8 cellular contexts compared by ENCODE assay signal in genomic region chr17:75131278-75132017, GRCh38. TPM values are rescaled to one million over a fixed set of nuclear protein-coding genes. Genes with fewer than 3 reads are reported as not detected.
DNase-seq lines count a peak whose midpoint lies in the region; ATAC-seq, FAIRE-seq and TF ChIP-seq lines count a peak whose summit lies in the region.

Gene NT5C, minus strand, starts transcription at chr17:75131742. Its CDS starts 35 bp downstream, at chr17:75131707.

- TF ChIP-seq POLR2A in H1 (IDR thresholded peaks at IDR 0.05; ENCODE audit: control extremely low read depth in 1 of 2, low read depth in 2 of 2, low read length in 2 of 2): peak; percentile 72 to 75; a peak in 2 of 3 replicates

- H4K20me1 ChIP-seq in H1 (replicated peaks in 1 of 2; ENCODE audit: control insufficient read depth in 1 of 2, insufficient read depth in 2 of 2, low read length in 2 of 2): peaks cover 8 to 11% of the 10 kb centered on the region in 2 experiments

- TF ChIP-seq EP300 in H1 (IDR thresholded peaks at IDR 0.05; ENCODE audit: borderline replicate concordance in 1 of 2, low read depth in 2 of 2, low read length in 2 of 2): no peak

- H2BK15ac ChIP-seq in H1 (ENCODE audit: low read length): no peak within 1 kb of the TSS
- peak within 1 kb of the TSS; percentile 71 for H2BK15ac ChIP-seq in mesenchymal stem cell (ENCODE audit: low read depth, poor library complexity, severe bottlenecking)

- intact Hi-C loops in CD4-positive, alpha-beta memory T cell (cut with micrococcal nuclease): loop anchor here (1.0 to 5.0 kb wide), 5 partner anchors 17 to 70 kb away; partner anchors contain the start of gene ARMC7

- H3K9me3 ChIP-seq in CD4-positive, alpha-beta memory T cell (ENCODE audit: control insufficient read depth in 1 of 2, low read length in 2 of 2): no peaks in the 10 kb centered on the region
- no peaks in the 10 kb centered on the region for H3K9me3 ChIP-seq in H1 (ENCODE audit: insufficient read depth in 2 of 2, low read depth in 1 of 2, low read length in 1 of 2)
- no peaks in the 10 kb centered on the region for H3K9me3 ChIP-seq in mesenchymal stem cell (ENCODE audit: control insufficient read depth, low read length)

- H3K27ac Mint-ChIP-seq in CD4-positive, alpha-beta memory T cell: peak within 1 kb of the TSS; percentile 81 to 92 (median 88)

- peak; percentile 65 to 72 (median 68) for TF ChIP-seq CTCF in H1 (IDR thresholded peaks at IDR 0.05; ENCODE audit: control extremely low read depth in 1 of 3, insufficient read depth in 1 of 3, low read depth in 1 of 3, low read length in 3 of 3)

- H3K4me1 Mint-ChIP-seq in CD4-positive, alpha-beta memory T cell: peaks cover 8 to 19% (median 11%) of the 10 kb centered on the region in 4 donors

- H3K79me1 ChIP-seq in H1 (ENCODE audit: low read depth, low read length) (no peaks in the 10 kb centered on the region), mesenchymal stem cell (replicated peaks; ENCODE audit: low read length, poor library complexity, severe bottlenecking) (peaks cover 9% of the 10 kb centered on the region)

- H3K18ac ChIP-seq in H1 (ENCODE audit: extremely low read depth, low read length) (peak within 1 kb of the TSS; percentile 95), mesenchymal stem cell (ENCODE audit: low read depth in 1 of 2, low read length in 2 of 2) (peak within 1 kb of the TSS; percentile 86 to 96)

- H3K4me3 ChIP-seq in CD4-positive, alpha-beta memory T cell (ENCODE audit: low read length in 2 of 2): peak within 1 kb of the TSS; percentile 61 to 74
- peak within 1 kb of the TSS; percentile 69 to 95 (median 74) for H3K4me3 ChIP-seq in H1 (ENCODE audit: extremely low read depth in 1 of 4, insufficient read depth in 2 of 4, low read depth in 3 of 4, low read length in 4 of 4)
- peak within 1 kb of the TSS; percentile 67 to 82 for H3K4me3 ChIP-seq in mesenchymal stem cell (ENCODE audit: insufficient read depth in 1 of 2, low read depth in 1 of 2, low read length in 2 of 2)

- CTCF ChIA-PET in CD4-positive, alpha-beta memory T cell (lab: Charles Lee; ENCODE audit: partially characterized antibody): interaction anchor here (0.7 to 5.8 kb wide), 18 partner anchors 10 to 169 kb away, joined by 3 to 127 read pairs (median 8); partner anchors contain the start of genes ARMC7, JPT1 and MRPL58
- CTCF ChIA-PET in H1 (lab: Charles Lee; ENCODE audit: partially characterized antibody): interaction anchor here (0.6 to 12.9 kb wide), 32 partner anchors 8 to 1725 kb away, joined by 3 to 239 read pairs (median 4); partner anchors contain the start of genes ARMC7, MIF4GD, MRPS7 and NUP85

- peaks cover 0 to 19% of the 10 kb centered on the region in 2 donors for H3K36me3 Mint-ChIP-seq in CD4-positive, alpha-beta memory T cell

- peak in 4 of 5 donors; percentile 38 to 60 (median 49) for DNase-seq in CD4-positive, alpha-beta memory T cell
- peak; percentile 80 for DNase-seq in GM19240 (ENCODE audit: insufficient read length, low spot score)
- DNase-seq in NCI-H82 treated with DMSO at 0.1 percent for 48 hours (lab: John Stamatoyannopoulos, UW; ENCODE audit: unreplicated experiment): peak; percentile 53
- DNase-seq in activated CD8-positive, alpha-beta memory T cell treated with anti-CD3 and anti-CD28 coated beads for 24 hours: peak; percentile 91
- DNase-seq in H1 (ENCODE audit: low read depth in 1 of 2, low spot score in 2 of 2): peak; percentile 58 to 91
- peak; percentile 80 for DNase-seq in mesenchymal stem cell
- DNase-seq in stimulated activated CD8-positive, alpha-beta memory T cell treated with anti-CD3 and anti-CD28 coated beads, Interleukin-2, amount 100 ng/mL, for 48 hours (ENCODE audit: low read depth in 2 of 2): peak; percentile 72 to 78

- peak within 1 kb of the TSS; percentile 80 for H3K27ac ChIP-seq in CD4-positive, alpha-beta memory T cell (ENCODE audit: low read depth, low read length)
- H3K27ac ChIP-seq in H1 (ENCODE audit: low read depth, low read length) (peak within 1 kb of the TSS; percentile 81), mesenchymal stem cell (ENCODE audit: low read length, poor library complexity, severe bottlenecking) (peak within 1 kb of the TSS; percentile 84)

- WGBS in H1 (ENCODE audit: extremely low coverage in 1 of 2, insufficient coverage in 1 of 2, insufficient read length in 1 of 2, insufficient replicate concordance in 2 of 2, low coverage in 1 of 2, low lambda C conversion rate in 2 of 2, missing lambda C conversion rate in 1 of 2), 2 experiments: 3% methylated on average over 22 of the region's 82 CpGs; no CpG with 5 or more reads in 1 of the 2 experiments
- under 1% methylated on average over 77 of the region's 82 CpGs for WGBS in mesenchymal stem cell

- POLR2A ChIA-PET in CD4-positive, alpha-beta memory T cell (lab: Charles Lee; ENCODE audit: partially characterized antibody): interaction anchor here (0.5 to 6.9 kb wide), 21 partner anchors 8 to 635 kb away, joined by 3 to 97 read pairs (median 6); partner anchors contain the start of genes ARMC7, GGA3, GRB2 and JPT1
- POLR2A ChIA-PET in H1 (lab: Charles Lee; ENCODE audit: partially characterized antibody): interaction anchor here (0.6 to 13.9 kb wide), 24 partner anchors 9 to 325 kb away, joined by 3 to 134 read pairs (median 5); partner anchors contain the start of genes JPT1, NUP85, SLC16A5 and SUMO2

- peaks cover 3% of the 10 kb centered on the region; the same call in 1 of the 2 replicates for H3K23me2 ChIP-seq in H1 (ENCODE audit: low read depth, low read length)

- peak within 1 kb of the TSS; percentile 59 for H3K56ac ChIP-seq in H1 (replicated peaks; ENCODE audit: insufficient read length, low read depth, low read length)

- H3K4ac ChIP-seq in H1 (replicated peaks; ENCODE audit: insufficient read length, low read depth, low read length): peak within 1 kb of the TSS; percentile 78
- H3K4ac ChIP-seq in mesenchymal stem cell (ENCODE audit: low read depth in 1 of 2, low read length in 2 of 2): peak within 1 kb of the TSS; percentile 20 to 95

- H2BK120ac ChIP-seq in H1 (replicated peaks; ENCODE audit: low read depth, low read length): no peak within 1 kb of the TSS
- peak within 1 kb of the TSS; percentile 66 for H2BK120ac ChIP-seq in mesenchymal stem cell (ENCODE audit: low read depth, low read length)

- H2AK5ac ChIP-seq in H1 (ENCODE audit: low read depth, low read length): no peak within 1 kb of the TSS
- peak within 1 kb of the TSS; percentile 78 for H2AK5ac ChIP-seq in mesenchymal stem cell (ENCODE audit: low read length, severe bottlenecking)

- ATAC-seq in HG03439 (IDR thresholded peaks at IDR 0.05; ENCODE audit: unreplicated experiment): peak; percentile 71

- peak within 1 kb of the TSS; percentile 87 to 91 (median 90) for H3K4me3 Mint-ChIP-seq in CD4-positive, alpha-beta memory T cell

- peak; percentile 32 to 42; a peak in 2 of 4 replicates for TF ChIP-seq RAD21 in H1 (IDR thresholded peaks at IDR 0.05 in 1 of 2, conservative IDR thresholded peaks at IDR 0.05 in 1 of 2; ENCODE audit: low read depth in 2 of 2, low read length in 2 of 2)

- no peaks in the 10 kb centered on the region for H3K27me3 ChIP-seq in CD4-positive, alpha-beta memory T cell (ENCODE audit: insufficient read depth, low read length)
- no peaks in the 10 kb centered on the region for H3K27me3 ChIP-seq in H1 (replicated peaks in 1 of 4; ENCODE audit: control insufficient read depth in 3 of 4, extremely low read depth in 1 of 4, insufficient read depth in 3 of 4, low read length in 3 of 4)
- no peaks in the 10 kb centered on the region for H3K27me3 ChIP-seq in mesenchymal stem cell (ENCODE audit: control insufficient read depth in 1 of 2, insufficient read depth in 1 of 2, low read length in 2 of 2)

- H3K9me3 Mint-ChIP-seq in CD4-positive, alpha-beta memory T cell: no peaks in the 10 kb centered on the region

- H3K4me2 ChIP-seq in H1 (ENCODE audit: insufficient read depth in 1 of 2, low read depth in 2 of 2, low read length in 2 of 2) (peak within 1 kb of the TSS; percentile 46 to 80), mesenchymal stem cell (ENCODE audit: low read length, poor library complexity, severe bottlenecking) (peak within 1 kb of the TSS; percentile 83)

- H3K23ac ChIP-seq in H1 (ENCODE audit: insufficient read length): no peak within 1 kb of the TSS
- H3K23ac ChIP-seq in mesenchymal stem cell (ENCODE audit: low read length in 2 of 2): peak within 1 kb of the TSS in 1 of 2 experiments; percentile 48

- peaks cover 0 to 9% of the 10 kb centered on the region in 2 experiments; a peak in 1 of 4 replicates for H3K79me2 ChIP-seq in H1 (ENCODE audit: control insufficient read depth in 1 of 2, insufficient read depth in 2 of 2, low read length in 2 of 2)

- H2BK5ac ChIP-seq in H1 (ENCODE audit: low read depth, low read length): peak within 1 kb of the TSS; percentile 75; the same call in 1 of the 2 replicates
- H2BK5ac ChIP-seq in mesenchymal stem cell (ENCODE audit: low read depth, low read length, poor library complexity, severe bottlenecking): peak within 1 kb of the TSS; percentile 81

- H2AFZ ChIP-seq in H1 (ENCODE audit: low read length) (peak within 1 kb of the TSS; percentile 48; the same call in 1 of the 2 replicates), mesenchymal stem cell (ENCODE audit: low read depth, low read length) (peak within 1 kb of the TSS; percentile 87)

- H4K5ac ChIP-seq in H1 (ENCODE audit: insufficient read length, low read depth, low read length): peak within 1 kb of the TSS; percentile 80

- H3K36me3 ChIP-seq in CD4-positive, alpha-beta memory T cell (ENCODE audit: insufficient read depth, low read length): peaks cover 5% of the 10 kb centered on the region
- H3K36me3 ChIP-seq in H1 (ENCODE audit: control insufficient read depth in 2 of 4, insufficient read depth in 4 of 4, low read length in 3 of 4): peaks cover 0 to 23% (median 12%) of the 10 kb centered on the region in 4 experiments
- H3K36me3 ChIP-seq in mesenchymal stem cell (ENCODE audit: control insufficient read depth in 1 of 2, insufficient read depth in 2 of 2, low read depth in 1 of 2, low read length in 2 of 2): peaks cover 33 to 37% of the 10 kb centered on the region in 2 experiments

- peak within 1 kb of the TSS; percentile 54 for H4K91ac ChIP-seq in H1 (replicated peaks; ENCODE audit: insufficient read length, low read length)
- peak within 1 kb of the TSS; percentile 95 for H4K91ac ChIP-seq in mesenchymal stem cell (ENCODE audit: low read length)

- H2BK20ac ChIP-seq in H1 (ENCODE audit: low read length): no peak within 1 kb of the TSS

- peaks cover 16% of the 10 kb centered on the region for H3K4me1 ChIP-seq in CD4-positive, alpha-beta memory T cell (ENCODE audit: insufficient read depth, low read length)
- peaks cover 0 to 5% (median 4%) of the 10 kb centered on the region in 4 experiments; a peak in 5 of 7 replicates for H3K4me1 ChIP-seq in H1 (replicated peaks in 1 of 4; ENCODE audit: control insufficient read depth in 3 of 4, insufficient read depth in 4 of 4, low read length in 3 of 4)
- peaks cover 12% of the 10 kb centered on the region for H3K4me1 ChIP-seq in mesenchymal stem cell (ENCODE audit: control insufficient read depth, insufficient read depth, low read depth, low read length)

- H3K9ac ChIP-seq in H1 (replicated peaks in 1 of 4; ENCODE audit: extremely low read depth in 1 of 4, low read depth in 3 of 4, low read length in 3 of 4): peak within 1 kb of the TSS; percentile 72 to 95 (median 80)
- peak within 1 kb of the TSS; percentile 95 for H3K9ac ChIP-seq in mesenchymal stem cell (ENCODE audit: low read length)

- peak within 1 kb of the TSS; percentile 89 for H4K8ac ChIP-seq in H1 (ENCODE audit: extremely low read depth, insufficient read depth, low read length)
- peak within 1 kb of the TSS; percentile 95 for H4K8ac ChIP-seq in mesenchymal stem cell (ENCODE audit: low read length)

- H2BK12ac ChIP-seq in H1 (ENCODE audit: low read depth, low read length): no peak within 1 kb of the TSS
- H2BK12ac ChIP-seq in mesenchymal stem cell (ENCODE audit: low read length in 2 of 2): peak within 1 kb of the TSS in 1 of 2 experiments; percentile 5

- H3K27me3 Mint-ChIP-seq in CD4-positive, alpha-beta memory T cell: no peaks in the 10 kb centered on the region

- H3K14ac ChIP-seq in H1 (ENCODE audit: insufficient read length) (no peak within 1 kb of the TSS), mesenchymal stem cell (ENCODE audit: low read length in 2 of 2) (peak within 1 kb of the TSS in 1 of 2 experiments; percentile 80)

- no peak for FAIRE-seq in H1 (lab: Jason Lieb, UNC)

RNA-seq across cellular contexts. Expression of gene NT5C, which starts in this region (rescaled TPM):
- 10 to 100 TPM; 40.1 to 46.6 TPM for total RNA-seq in CD4-positive, alpha-beta memory T cell
- polyA plus RNA-seq in CD4-positive, alpha-beta memory T cell: 10 to 100 TPM; 22.4 to 32.6 TPM
- 52.1 and 66.9 TPM in 2 replicates for total RNA-seq in H1 (2021; fragmentation: NEBNext Ultra II Directional; extraction: Animal tissue kit (Norgen Biotek cat#: 25700))
- 66.4 and 98.6 TPM in 2 replicates for polyA plus RNA-seq in H1 (2011; rRNA removed)
- polyA plus RNA-seq in H1 (2011; cell fraction: cytosol; rRNA removed): 92.6 TPM
- polyA plus RNA-seq in H1 (2011; cell fraction: nucleus; rRNA removed): 145 TPM
- polyA plus RNA-seq in H1 (2012, experiment 1 of 2): 38.9 to 77.9 TPM (median 68.7 TPM) in 4 replicates
- 57.5 TPM for polyA plus RNA-seq in H1 (2012, experiment 2 of 2)
- 69.7 TPM for polyA plus RNA-seq in H1 (2013, experiment 1 of 2)
- polyA plus RNA-seq in H1 (2013, experiment 2 of 2): 60.6 TPM
- 12.1 and 14.9 TPM in 2 replicates for polyA minus RNA-seq in H1 (2011; rRNA and poly(A)+ RNA removed)
- 16.7 TPM for polyA minus RNA-seq in H1 (2011; cell fraction: cytosol; rRNA and poly(A)+ RNA removed)
- 44.4 TPM for polyA minus RNA-seq in H1 (2011; cell fraction: nucleus; rRNA and poly(A)+ RNA removed)
- 52.5 TPM for polyA plus RNA-seq in mesenchymal stem cell (2013, experiment 1 of 2)
- 56.2 TPM for polyA plus RNA-seq in mesenchymal stem cell (2013, experiment 2 of 2)

Comparison
In these comparisons a context has a peak if more than half of its experiments do, and no peak if none do; other contexts are left out.
1. Peak in every context shown above with its lines: DNase-seq, ATAC-seq, H3K4me3 ChIP-seq and H3K27ac ChIP-seq.